ENCODE assay signal across 10 cellular contexts in the genomic region with DNA sequence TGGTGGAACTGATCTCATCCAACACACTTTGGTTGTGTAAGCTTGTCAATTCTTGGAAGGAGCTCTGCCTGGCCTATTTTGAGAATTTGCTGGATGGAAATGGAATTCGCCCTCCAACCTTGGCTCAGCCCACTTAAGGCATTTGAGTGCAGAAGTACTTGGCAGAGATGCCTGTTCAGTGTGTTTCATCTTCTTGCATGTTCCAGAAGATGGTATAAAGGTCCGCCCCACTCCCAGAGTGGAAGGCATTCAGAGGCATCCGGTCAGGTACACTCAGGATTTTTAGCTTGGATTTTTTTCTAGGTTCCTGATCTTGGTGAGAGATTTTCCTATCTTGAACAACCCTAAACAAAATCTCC.
DNase-seq lines count a peak whose midpoint lies in the region; ATAC-seq and TF ChIP-seq lines count a peak whose summit lies in the region.
"Had no signal": no experiment of that assay in that cellular context is flagged by ENCODE, and none has a peak within 500 bp of the region (broad histone marks: within the 10 kb centered on the region; RNA-seq: fewer than 3 reads in every experiment).

No MANE protein-coding gene starts in this region.

- H3K4me3 Mint-ChIP-seq in activated T-cell treated with anti-CD3 and anti-CD28 coated beads, Interleukin-2, amount 50 U/mL, for 24 hours, result no peak overlapping the region

- no peak overlapping the region for H3K27ac Mint-ChIP-seq in activated T-cell treated with anti-CD3 and anti-CD28 coated beads, Interleukin-2, amount 50 U/mL, for 24 hours
- H3K27ac Mint-ChIP-seq: dendritic cell treated with granulocyte-macrophage colony-stimulating factor and Interleukin-4, amounts not matched to agents 40 ng/mL and 50 ng/mL, for 4 days had no signal

- no peaks in the 10 kb centered on the region for H3K36me3 Mint-ChIP-seq in activated T-cell treated with anti-CD3 and anti-CD28 coated beads, Interleukin-2, amount 50 U/mL, for 24 hours (ENCODE audit: low read depth)

- H3K36me3 ChIP-seq in neutrophil (no peaks in the 10 kb centered on the region), aorta (ENCODE audit: control insufficient read depth in 1 of 2, insufficient read depth in 2 of 2, low read length in 1 of 2) (no peaks in the 10 kb centered on the region)

- H3K27me3 Mint-ChIP-seq in activated T-cell treated with anti-CD3 and anti-CD28 coated beads, Interleukin-2, amount 50 U/mL, for 24 hours, result peaks cover 20% of the 10 kb centered on the region
- H3K27me3 Mint-ChIP-seq: dendritic cell treated with granulocyte-macrophage colony-stimulating factor and Interleukin-4, amounts not matched to agents 40 ng/mL and 50 ng/mL, for 4 days had no signal

- H3K9me3 Mint-ChIP-seq in activated T-cell treated with anti-CD3 and anti-CD28 coated beads, Interleukin-2, amount 50 U/mL, for 24 hours, result no peaks in the 10 kb centered on the region
- H3K9me3 Mint-ChIP-seq: dendritic cell treated with granulocyte-macrophage colony-stimulating factor and Interleukin-4, amounts not matched to agents 40 ng/mL and 50 ng/mL, for 4 days had no signal

- H3K4me1 Mint-ChIP-seq in activated T-cell treated with anti-CD3 and anti-CD28 coated beads, Interleukin-2, amount 50 U/mL, for 24 hours (ENCODE audit: low read depth), result peaks cover 1% of the 10 kb centered on the region

- WGBS in aorta, 2 donors, result 13 to 14% methylated on average over 3 of the region's 3 CpGs

- H3K27ac ChIP-seq in neutrophil (peak overlapping the region; percentile 95), aorta (ENCODE audit: low read depth in 1 of 2, low read length in 2 of 2) (peak overlapping the region in 1 of 2 donors; percentile 41)

- H3K4me1 ChIP-seq in neutrophil (ENCODE audit: control insufficient read depth in 1 of 2, insufficient read depth in 1 of 2, low read depth in 1 of 2, low read length in 1 of 2) (peaks cover 79 to 86% of the 10 kb centered on the region in 2 experiments), aorta (ENCODE audit: control insufficient read depth in 1 of 2, insufficient read depth in 2 of 2, low read length in 2 of 2) (peaks cover 3 to 14% of the 10 kb centered on the region in 2 donors)

- H3K9me3 ChIP-seq in neutrophil (no peaks in the 10 kb centered on the region), aorta (ENCODE audit: control insufficient read depth, low read length) (no peaks in the 10 kb centered on the region)

- TF ChIP-seq CTCF in neutrophil (IDR thresholded peaks at IDR 0.05), result no peak

- no peaks in the 10 kb centered on the region for H3K27me3 ChIP-seq in neutrophil
- no peaks in the 10 kb centered on the region for H3K27me3 ChIP-seq in aorta (ENCODE audit: control insufficient read depth in 1 of 2, insufficient read depth in 2 of 2, low read length in 1 of 2)

- ATAC-seq in aorta (ENCODE audit: low FRiP score) (peak; percentile 72), HG03432 (IDR thresholded peaks at IDR 0.05; ENCODE audit: unreplicated experiment) (no peak)

- intact Hi-C loops in aorta (cut with DNase I), result loop anchor here in 1 of 2 donors (5.0 kb wide), 1 partner anchor 93 kb away; no protein-coding TSS in a partner anchor

- peak overlapping the region; percentile 44 to 47 for H3K4me3 ChIP-seq in neutrophil (ENCODE audit: low read depth in 1 of 2, low read length in 1 of 2)
- H3K4me3 ChIP-seq in aorta (ENCODE audit: low read length in 2 of 2), result no peak overlapping the region

- DNase-seq in DMS53 (lab: John Stamatoyannopoulos, UW) (peak; percentile 36), DMS53 treated with DMSO at 0.1 percent for 48 hours (lab: John Stamatoyannopoulos, UW; ENCODE audit: unreplicated experiment) (no peak), fibroblast of gingiva (ENCODE audit: low read depth) (peak; percentile 93), aorta (peak in 1 of 2 donors; percentile 68), GM19240 (ENCODE audit: insufficient read length, low spot score) (no peak)
- no peak for DNase-seq in activated T-cell treated with anti-CD3 and anti-CD28 coated beads, Interleukin-2, amount 50 U/mL, for 24 hours
- DNase-seq: NCI-H1092 had no signal

Comparison
In these comparisons a context has a peak if more than half of its experiments do, and no peak if none do; other contexts are left out.
1. DNase-seq: peak in DMS53 (single experiment) and fibroblast of gingiva (single experiment); none in DMS53 treated with DMSO at 0.1 percent for 48 hours (single experiment), activated T-cell treated with anti-CD3 and anti-CD28 coated beads, Interleukin-2, amount 50 U/mL, for 24 hours (single experiment) and GM19240 (single experiment).
2. H3K4me3 ChIP-seq: peak in neutrophil (2 of 2); none in aorta (0 of 2).